8 cellular contexts compared by ENCODE assay signal in genomic region chr14:45085004-45085403, GRCh38. TPM values are rescaled to one million over a fixed set of nuclear protein-coding genes. Genes with fewer than 3 reads are reported as not detected.
DNase-seq lines count a peak whose midpoint lies in the region; ATAC-seq, FAIRE-seq and TF ChIP-seq lines count a peak whose summit lies in the region.

No MANE protein-coding gene starts in this region.

- intact Hi-C loops in stomach (cut with DNase I; ENCODE audit: low total_unique reads), result no loop called here

- TF ChIP-seq POLR2A in stomach (IDR thresholded peaks at IDR 0.05), result no peak

- 0 to 5% (median 2%) methylated on average over 3 of the region's 3 CpGs for WGBS in stomach, 5 donors

- TF ChIP-seq EP300 in stomach (IDR thresholded peaks at IDR 0.05), result no peak

- no peaks in the 10 kb centered on the region for H3K27me3 Mint-ChIP-seq in activated naive CD8-positive, alpha-beta T cell treated with anti-CD3 and anti-CD28 coated beads for 36 hours

- no peak for DNase-seq in AG04449 (ENCODE audit: low read depth, low spot score)
- no peak for DNase-seq in activated naive CD8-positive, alpha-beta T cell treated with anti-CD3 and anti-CD28 coated beads for 36 hours
- peak; percentile 39 for DNase-seq in iris pigment epithelial cell (ENCODE audit: low read depth)
- no peak for DNase-seq in stomach
- no peak for DNase-seq in D721Med (ENCODE audit: insufficient read length, low spot score)
- DNase-seq in activated CD4-positive, CD25-positive, alpha-beta regulatory T cell (lab: John Stamatoyannopoulos, UW), result no peak

- H3K9me3 ChIP-seq in stomach, result no peaks in the 10 kb centered on the region

- peaks cover 23 to 63% (median 47%) of the 10 kb centered on the region in 4 donors for H3K4me1 ChIP-seq in stomach

- peaks cover 29% of the 10 kb centered on the region for H3K36me3 Mint-ChIP-seq in activated naive CD8-positive, alpha-beta T cell treated with anti-CD3 and anti-CD28 coated beads for 36 hours

- CTCF ChIA-PET in AG04449 (lab: Yijun Ruan, JAX), result interaction anchor here (1.0 to 1.5 kb wide), 4 partner anchors 14 to 184 kb away, joined by 3 to 4 read pairs (median 3); no protein-coding TSS in a partner anchor

- peak overlapping the region in 4 of 5 donors; percentile 88 to 92 (median 90) for H3K27ac ChIP-seq in stomach

- H3K27me3 ChIP-seq in stomach, result no peaks in the 10 kb centered on the region

- H3K4me3 ChIP-seq in AG04449 (ENCODE audit: low read depth, low read length), result peak overlapping the region; percentile 76
- H3K4me3 ChIP-seq in stomach, result peak overlapping the region; percentile 71 to 80 (median 74)

- POLR2A ChIA-PET in AG04449 (lab: Yijun Ruan, JAX), result interaction anchor here (0.9 to 1.4 kb wide), 2 partner anchors 8 to 10 kb away, joined by 3 to 5 read pairs; no protein-coding TSS in a partner anchor

- H3K9me3 Mint-ChIP-seq in activated naive CD8-positive, alpha-beta T cell treated with anti-CD3 and anti-CD28 coated beads for 36 hours, result no peaks in the 10 kb centered on the region

- peak; percentile 13 for ATAC-seq in HG03354 (IDR thresholded peaks at IDR 0.05; ENCODE audit: poor library complexity, severe bottlenecking, unreplicated experiment)
- no peak for ATAC-seq in HG03108 (IDR thresholded peaks at IDR 0.05; ENCODE audit: unreplicated experiment)

- peak overlapping the region; percentile 97 for H3K4me3 Mint-ChIP-seq in activated naive CD8-positive, alpha-beta T cell treated with anti-CD3 and anti-CD28 coated beads for 36 hours

- TF ChIP-seq CTCF in AG04449 (IDR thresholded peaks at IDR 0.05; ENCODE audit: insufficient read depth, low read length, missing control alignments) (no peak), stomach (IDR thresholded peaks at IDR 0.05) (no peak), D721Med (IDR thresholded peaks at IDR 0.05; ENCODE audit: insufficient read depth, missing control alignments) (no peak)

- H3K36me3 ChIP-seq in stomach, result no peaks in the 10 kb centered on the region

- peak overlapping the region; percentile 97 for H3K27ac Mint-ChIP-seq in activated naive CD8-positive, alpha-beta T cell treated with anti-CD3 and anti-CD28 coated beads for 36 hours

- peaks cover 53% of the 10 kb centered on the region for H3K4me1 Mint-ChIP-seq in activated naive CD8-positive, alpha-beta T cell treated with anti-CD3 and anti-CD28 coated beads for 36 hours

- FAIRE-seq in D721Med (lab: Jason Lieb, UNC), result no peak

RNA-seq across cellular contexts. Expression of gene PRPF39, which starts 1.1 kb away (rescaled TPM):
- total RNA-seq in activated naive CD8-positive, alpha-beta T cell treated with anti-CD3 and anti-CD28 coated beads for 36 hours, result 10 to 100 TPM; 45.4 to 46.8 TPM
- total RNA-seq in stomach, result 100 to 1,000 TPM in 1 of 5 donors, 10 to 100 TPM in 4; 12.5 to 148 (median 43.2) TPM
- 10 to 100 TPM in 1 of 3 donors, 1 to 10 TPM in 2; 7.5 to 25.3 (median 9.0) TPM for polyA plus RNA-seq in stomach

RNA-seq across cellular contexts. Expression of gene FKBP3, which starts 49.3 kb away (rescaled TPM):
- total RNA-seq in activated naive CD8-positive, alpha-beta T cell treated with anti-CD3 and anti-CD28 coated beads for 36 hours, result 10 to 100 TPM; 70.2 to 75.6 TPM
- 10 to 100 TPM in 3 of 5 donors, 1 to 10 TPM in 1, under 1 TPM in 1; 0.58 to 43.3 (median 28.4) TPM for total RNA-seq in stomach
- polyA plus RNA-seq in stomach, result 10 to 100 TPM; 66.3 to 81.3 (median 80.2) TPM

RNA-seq across cellular contexts. Expression of gene FANCM, which starts 50.7 kb away (rescaled TPM):
- total RNA-seq in activated naive CD8-positive, alpha-beta T cell treated with anti-CD3 and anti-CD28 coated beads for 36 hours, result 10 to 100 TPM; 11.4 to 13.3 TPM
- total RNA-seq in stomach, result 10 to 100 TPM in 1 of 5 donors, 1 to 10 TPM in 4; 2.9 to 15.2 (median 4.0) TPM
- polyA plus RNA-seq in stomach, result 1 to 10 TPM in 2 of 3 donors, under 1 TPM in 1; 0.92 to 3.1 (median 1.8) TPM
